ENCODE assay signal across 27 cellular contexts in the genomic region with DNA sequence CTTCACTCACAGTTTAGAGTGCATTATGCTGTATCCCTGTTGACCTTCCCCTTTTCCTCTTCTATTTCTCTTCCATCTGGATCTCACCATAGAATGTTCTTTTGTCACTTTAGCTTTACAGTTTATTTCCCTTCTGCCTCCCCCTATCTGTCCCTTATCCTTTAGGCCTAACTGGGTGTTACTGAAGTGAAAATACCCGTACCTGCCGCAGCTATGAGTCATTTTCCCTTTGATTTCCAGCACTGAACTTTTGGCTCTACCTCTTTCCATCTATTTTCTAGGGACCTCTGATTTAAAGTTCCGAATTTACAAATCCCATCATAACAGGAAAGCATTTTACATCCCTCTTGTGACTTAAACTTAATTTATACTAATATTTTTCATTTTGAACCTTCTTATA. TPM values are rescaled to one million over a fixed set of nuclear protein-coding genes. Genes with fewer than 3 reads are reported as not detected.
DNase-seq lines count a peak whose midpoint lies in the region; ATAC-seq, FAIRE-seq and TF ChIP-seq lines count a peak whose summit lies in the region.
"Had no signal": no experiment of that assay in that cellular context is flagged by ENCODE, and none has a peak within 500 bp of the region (broad histone marks: within the 10 kb centered on the region; RNA-seq: fewer than 3 reads in every experiment).

No MANE protein-coding gene starts in this region.

- no peaks in the 10 kb centered on the region for H3K9me3 Mint-ChIP-seq in Caco-2 (ENCODE audit: unreplicated experiment)
- peaks cover 28% of the 10 kb centered on the region for H3K9me3 Mint-ChIP-seq in nephron progenitor cell
- H3K9me3 Mint-ChIP-seq in glutamatergic neuron (ENCODE audit: unreplicated experiment): peaks cover 2% of the 10 kb centered on the region
- H3K9me3 Mint-ChIP-seq: CD8-positive, alpha-beta memory T cell had no signal

- POLR2A ChIA-PET in Caco-2 (lab: Charles Lee): no interaction called here
- POLR2A ChIA-PET in endothelial cell of umbilical vein (lab: Charles Lee): no interaction called here
- POLR2A ChIA-PET in HepG2 (lab: Yijun Ruan, JAX): no interaction called here

- TF ChIP-seq POLR2A in endothelial cell of umbilical vein (IDR thresholded peaks at IDR 0.05; ENCODE audit: low read depth, low read length) (no peak), HepG2 (IDR thresholded peaks at IDR 0.05; ENCODE audit: insufficient read depth in 1 of 2, low read depth in 2 of 2, low read length in 2 of 2) (no peak)

- H2AFZ ChIP-seq in endothelial cell of umbilical vein (ENCODE audit: low read depth, low read length) (no peak overlapping the region), HepG2 (ENCODE audit: low read length) (no peak overlapping the region)

- H3K27me3 Mint-ChIP-seq in Caco-2 (ENCODE audit: insufficient read depth, unreplicated experiment): no peaks in the 10 kb centered on the region
- peaks cover 3% of the 10 kb centered on the region for H3K27me3 Mint-ChIP-seq in nephron progenitor cell (ENCODE audit: low read depth, poor library complexity)
- H3K27me3 Mint-ChIP-seq in glutamatergic neuron (ENCODE audit: unreplicated experiment): no peaks in the 10 kb centered on the region

- H3K27ac ChIP-seq in RWPE2 (ENCODE audit: poor library complexity, severe bottlenecking) (peak overlapping the region; percentile 28), endothelial cell of umbilical vein (ENCODE audit: insufficient read depth, low read depth, low read length) (no peak overlapping the region), HepG2 (ENCODE audit: extremely low read length, insufficient read depth, low read length) (no peak overlapping the region)
- H3K27ac ChIP-seq: C4-2B, KMS-11, SJSA1 had no signal

- DNase-seq in Caco-2: no peak
- DNase-seq in RWPE2 (ENCODE audit: low spot score): no peak
- DNase-seq in endothelial cell of umbilical vein (ENCODE audit: low read depth, low spot score): peak; percentile 29
- DNase-seq in nephron progenitor cell: no peak
- no peak for DNase-seq in HepG2 (ENCODE audit: low spot score)
- DNase-seq in glutamatergic neuron: no peak
- DNase-seq in medulla oblongata (ENCODE audit: extremely low spot score): no peak
- DNase-seq: CD8-positive, alpha-beta memory T cell; DMS53; GDM1; GOT3; IMR-90; NCI-H1105 treated with DMSO at 0.1 percent for 48 hours; NCI-H2029 treated with DMSO at 0.1 percent for 48 hours; NCI-H2171; NCI-H345; NCI-H524 treated with DMSO at 0.1 percent for 48 hours; NCI-H82 had no signal

- FAIRE-seq in endothelial cell of umbilical vein (lab: Jason Lieb, UNC): no peak
- no peak for FAIRE-seq in HepG2 (lab: Jason Lieb, UNC)
- FAIRE-seq: D721Med, GM18507, HTR-8/SVneo, RCC 7860 had no signal

- WGBS in HepG2 (ENCODE audit: low lambda C conversion rate): 96% methylated on average over 3 of the region's 3 CpGs

- H3K36me3 ChIP-seq in Caco-2 (ENCODE audit: control insufficient read depth, insufficient read depth, low read length) (no peaks in the 10 kb centered on the region; the same call in 1 of the 2 replicates), RWPE2 (ENCODE audit: low read depth) (no peaks in the 10 kb centered on the region), endothelial cell of umbilical vein (ENCODE audit: control insufficient read depth in 2 of 2, extremely low read depth in 1 of 2, insufficient read depth in 2 of 2, low read length in 2 of 2) (no peaks in the 10 kb centered on the region), HepG2 (replicated peaks in 1 of 2; ENCODE audit: control insufficient read depth in 1 of 2, insufficient read depth in 2 of 2, low read length in 2 of 2) (no peaks in the 10 kb centered on the region; a peak in 1 of 5 replicates)

- H3K9me3 ChIP-seq in Caco-2 (no peaks in the 10 kb centered on the region), RWPE2 (ENCODE audit: severe bottlenecking) (peaks cover 8% of the 10 kb centered on the region), endothelial cell of umbilical vein (replicated peaks; ENCODE audit: control insufficient read depth, insufficient read depth, low read length) (no peaks in the 10 kb centered on the region), HepG2 (ENCODE audit: low read length) (peaks cover 4% of the 10 kb centered on the region; the same call in 1 of the 2 replicates)
- H3K9me3 ChIP-seq: SJSA1 had no signal

- in situ Hi-C loops in HepG2 (cut with HindIII; ENCODE audit: extremely low pct_ligation_motif_present, low pct_unique_long_range_greater_than_20kb): no loop called here

- H3K27me3 ChIP-seq in Caco-2 (replicated peaks; ENCODE audit: control insufficient read depth, insufficient read depth, low read length) (no peaks in the 10 kb centered on the region), RWPE2 (ENCODE audit: insufficient read depth, poor library complexity, severe bottlenecking) (no peaks in the 10 kb centered on the region), endothelial cell of umbilical vein (ENCODE audit: control insufficient read depth in 2 of 2, insufficient read depth in 2 of 2, low read length in 2 of 2) (no peaks in the 10 kb centered on the region), HepG2 (ENCODE audit: control insufficient read depth in 1 of 2, insufficient read depth in 2 of 2, low read length in 2 of 2) (no peaks in the 10 kb centered on the region)
- H3K27me3 ChIP-seq: SJSA1 had no signal

- H3K4me1 ChIP-seq in Caco-2 (peaks cover 29% of the 10 kb centered on the region), RWPE2 (ENCODE audit: insufficient read depth, poor library complexity, severe bottlenecking) (peaks cover 9% of the 10 kb centered on the region), endothelial cell of umbilical vein (ENCODE audit: control insufficient read depth, extremely low read depth, insufficient read depth, low read length) (peaks cover 32% of the 10 kb centered on the region), HepG2 (ENCODE audit: insufficient read depth, low read length) (peaks cover 7% of the 10 kb centered on the region; the same call in 1 of the 2 replicates)

- TF ChIP-seq CTCF in Caco-2 (IDR thresholded peaks at IDR 0.05; ENCODE audit: insufficient read depth in 1 of 2, low read depth in 1 of 2, low read length in 1 of 2, severe bottlenecking in 1 of 2, unreplicated experiment in 1 of 2) (no peak), RWPE2 (IDR thresholded peaks at IDR 0.05; ENCODE audit: poor library complexity, severe bottlenecking) (no peak), endothelial cell of umbilical vein (IDR thresholded peaks at IDR 0.05; ENCODE audit: extremely low read depth in 1 of 2, insufficient read depth in 1 of 2, low read depth in 1 of 2, low read length in 2 of 2) (no peak), nephron progenitor cell (IDR thresholded peaks at IDR 0.05) (no peak), HepG2 (CRISPR knock-in tag; IDR thresholded peaks at IDR 0.05) (no peak), glutamatergic neuron (IDR thresholded peaks at IDR 0.05; ENCODE audit: partially characterized antibody, unreplicated experiment) (no peak)

- no peaks in the 10 kb centered on the region for H3K9me1 ChIP-seq in endothelial cell of umbilical vein (replicated peaks; ENCODE audit: control insufficient read depth, extremely low read depth, insufficient read depth, low read length)

- ATAC-seq in RWPE2 (ENCODE audit: low read depth): no peak
- ATAC-seq in HepG2: no peak
- no peak for ATAC-seq in HG02678 (IDR thresholded peaks at IDR 0.05; ENCODE audit: unreplicated experiment)
- ATAC-seq: Right ventricle myocardium inferior had no signal

- H3K36me3 Mint-ChIP-seq in Caco-2 (ENCODE audit: insufficient read depth, unreplicated experiment) (peaks cover 27% of the 10 kb centered on the region), nephron progenitor cell (ENCODE audit: low read depth) (peaks cover 55% of the 10 kb centered on the region), glutamatergic neuron (ENCODE audit: unreplicated experiment) (no peaks in the 10 kb centered on the region)

- intact Hi-C loops in Caco-2 (cut with micrococcal nuclease; ENCODE audit: unreplicated experiment) (no loop called here), endothelial cell of umbilical vein (cut with micrococcal nuclease) (no loop called here), HepG2 (cut with micrococcal nuclease; ENCODE audit: unreplicated experiment) (no loop called here)

- TF ChIP-seq EP300 in HepG2 (IDR thresholded peaks at IDR 0.05; ENCODE audit: low read depth in 2 of 2, low read length in 2 of 2) (no peak), HepG2 (CRISPR knock-in tag; IDR thresholded peaks at IDR 0.05; ENCODE audit: borderline replicate concordance) (no peak)

- no peak for TF ChIP-seq RAD21 in HepG2 (CRISPR knock-in tag; IDR thresholded peaks at IDR 0.05)

- peaks cover 28% of the 10 kb centered on the region for H3K4me1 Mint-ChIP-seq in Caco-2 (ENCODE audit: low read depth, unreplicated experiment)
- peaks cover 5% of the 10 kb centered on the region for H3K4me1 Mint-ChIP-seq in nephron progenitor cell
- no peaks in the 10 kb centered on the region for H3K4me1 Mint-ChIP-seq in glutamatergic neuron (ENCODE audit: low read depth, unreplicated experiment)
- H3K4me1 Mint-ChIP-seq: CD8-positive, alpha-beta memory T cell had no signal

- dilution Hi-C loops in endothelial cell of umbilical vein (cut with MboI; ENCODE audit: extremely low pct_ligation_motif_present, low sequenced_read_pairs): no loop called here

- no peaks in the 10 kb centered on the region for H4K20me1 ChIP-seq in endothelial cell of umbilical vein (replicated peaks; ENCODE audit: control insufficient read depth, extremely low read depth, insufficient read depth, low read length)
- H4K20me1 ChIP-seq in HepG2 (ENCODE audit: insufficient read depth, low read length): no peaks in the 10 kb centered on the region

- no peak overlapping the region for H3K4me3 Mint-ChIP-seq in Caco-2 (ENCODE audit: unreplicated experiment)
- H3K4me3 Mint-ChIP-seq in nephron progenitor cell: no peak overlapping the region
- no peak overlapping the region for H3K4me3 Mint-ChIP-seq in glutamatergic neuron (ENCODE audit: unreplicated experiment)
- H3K4me3 Mint-ChIP-seq: CD8-positive, alpha-beta memory T cell had no signal

- H3K4me2 ChIP-seq in endothelial cell of umbilical vein (ENCODE audit: insufficient read depth, low read length): peak overlapping the region; percentile 43
- no peak overlapping the region for H3K4me2 ChIP-seq in HepG2 (ENCODE audit: low read depth, low read length)
- H3K4me2 ChIP-seq: KMS-11 had no signal

- no peak overlapping the region for H3K4me3 ChIP-seq in Caco-2 (ENCODE audit: low read depth, low read length)
- H3K4me3 ChIP-seq in RWPE2 (ENCODE audit: severe bottlenecking): no peak overlapping the region
- H3K4me3 ChIP-seq in endothelial cell of umbilical vein (replicated peaks in 1 of 3; ENCODE audit: insufficient read depth in 1 of 3, low read depth in 1 of 3, low read length in 3 of 3): no peak overlapping the region
- no peak overlapping the region for H3K4me3 ChIP-seq in HepG2 (replicated peaks in 1 of 3; ENCODE audit: insufficient read depth in 1 of 3, low read depth in 2 of 3, low read length in 3 of 3)
- H3K4me3 ChIP-seq: SJSA1 had no signal

- CTCF ChIA-PET in Caco-2 (lab: Charles Lee): no interaction called here
- CTCF ChIA-PET in endothelial cell of umbilical vein (lab: Charles Lee): interaction anchor here (1.2 kb wide), 1 partner anchor 23 kb away, joined by 3 read pairs; no protein-coding TSS in a partner anchor
- CTCF ChIA-PET in HepG2 (lab: Yijun Ruan, JAX; ENCODE audit: low intra/inter-chr PET ratio, low total read pairs): no interaction called here

- H3K27ac Mint-ChIP-seq in Caco-2 (ENCODE audit: unreplicated experiment) (peak overlapping the region; percentile 29), nephron progenitor cell (peak overlapping the region; percentile 1), glutamatergic neuron (ENCODE audit: unreplicated experiment) (no peak overlapping the region)
- H3K27ac Mint-ChIP-seq: CD8-positive, alpha-beta memory T cell had no signal

- BruUV-seq in Caco-2 (replicated peaks; lab: Mats Ljungman, UMichigan) (no TSS peak), endothelial cell of umbilical vein (replicated peaks; lab: Mats Ljungman, UMichigan) (no TSS peak), HepG2 (replicated peaks; lab: Mats Ljungman, UMichigan) (no TSS peak)

- H3K79me2 ChIP-seq in endothelial cell of umbilical vein (ENCODE audit: control insufficient read depth, insufficient read depth, low read length) (peaks cover 93% of the 10 kb centered on the region), HepG2 (ENCODE audit: insufficient read depth, low read length) (peaks cover 48% of the 10 kb centered on the region)

- no peak overlapping the region for H3K9ac ChIP-seq in endothelial cell of umbilical vein (replicated peaks; ENCODE audit: extremely low read depth, insufficient read depth, low read length)
- H3K9ac ChIP-seq in HepG2 (ENCODE audit: insufficient read depth, low read depth, low read length): no peak overlapping the region
- H3K9ac ChIP-seq: KMS-11 had no signal

RNA-seq across cellular contexts. Expression of gene ITSN1, which starts 19.7 kb away (rescaled TPM):
- total RNA-seq in Caco-2 (2022) (88.5 and 98.4 TPM in 2 replicates), endothelial cell of umbilical vein (86.8 and 91.9 TPM in 2 replicates), HepG2 (2016; rRNA removed; fragmentation: Illumina TruSeq; extraction: Trizol) (20.9 and 26.1 TPM in 2 replicates), glutamatergic neuron (ENCODE audit: unreplicated experiment) (89.1 TPM)
- polyA plus RNA-seq in endothelial cell of umbilical vein (62.1 and 72.2 TPM in 2 replicates), HepG2 (2011; rRNA removed) (32.2 and 33.8 TPM in 2 replicates)
- 86.0 and 94.1 TPM in 2 replicates for polyA plus RNA-seq in endothelial cell of umbilical vein (2011; cell fraction: cytosol; rRNA removed)
- 317 and 318 TPM in 2 replicates for polyA plus RNA-seq in endothelial cell of umbilical vein (2011; cell fraction: nucleus; rRNA removed)
- polyA plus RNA-seq in endothelial cell of umbilical vein (2012): 76.2 and 79.8 TPM in 2 replicates
- 140 TPM in 2 replicates for polyA minus RNA-seq in endothelial cell of umbilical vein
- polyA minus RNA-seq in endothelial cell of umbilical vein (2011; cell fraction: cytosol; rRNA and poly(A)+ RNA removed): 47.3 TPM
- 171 and 174 TPM in 2 replicates for polyA minus RNA-seq in endothelial cell of umbilical vein (2011; cell fraction: nucleus; rRNA and poly(A)+ RNA removed)
- 7.4 and 8.4 TPM in 2 replicates for total RNA-seq in HepG2 (2016; cell fraction: cytosol; rRNA removed; fragmentation: Illumina TruSeq; extraction: Trizol; ENCODE audit: low read depth)
- 19.4 and 27.9 TPM in 2 replicates for total RNA-seq in HepG2 (2016; cell fraction: insoluble cytoplasmic fraction; rRNA removed; fragmentation: Illumina TruSeq; extraction: Trizol)
- total RNA-seq in HepG2 (2016; cell fraction: membrane; rRNA removed; fragmentation: Illumina TruSeq; extraction: Trizol): 12.5 and 13.9 TPM in 2 replicates
- total RNA-seq in HepG2 (2016; cell fraction: nucleus; rRNA removed; fragmentation: Illumina TruSeq; extraction: Trizol): 28.9 and 34.6 TPM in 2 replicates
- 17.7 and 19.5 TPM in 2 replicates for polyA plus RNA-seq in HepG2 (2011; cell fraction: cytosol; rRNA removed)
- polyA plus RNA-seq in HepG2 (2011; cell fraction: nucleus; rRNA removed): 77.2 and 113 TPM in 2 replicates
- polyA plus RNA-seq in HepG2 (2012): 17.9 and 21.0 TPM in 2 replicates
- 2.1 and 2.2 TPM in 2 replicates for polyA plus RNA-seq in HepG2 (2016; cell fraction: cytosol; fragmentation: Illumina TruSeq; extraction: Trizol; ENCODE audit: low read depth)
- polyA plus RNA-seq in HepG2 (2016; cell fraction: insoluble cytoplasmic fraction; fragmentation: Illumina TruSeq; extraction: Trizol; ENCODE audit: low read depth): 19.9 and 26.2 TPM in 2 replicates
- 5.9 and 7.6 TPM in 2 replicates for polyA plus RNA-seq in HepG2 (2016; cell fraction: membrane; fragmentation: Illumina TruSeq; extraction: Trizol; ENCODE audit: low read depth)
- 54.1 and 57.5 TPM in 2 replicates for polyA plus RNA-seq in HepG2 (2016; cell fraction: nucleus; fragmentation: Illumina TruSeq; extraction: Trizol; ENCODE audit: insufficient read depth, low read depth)
- 30.7 and 84.5 TPM in 2 replicates for polyA minus RNA-seq in HepG2 (2011; rRNA and poly(A)+ RNA removed; ENCODE audit: low replicate concordance)
- 12.0 and 17.5 TPM in 2 replicates for polyA minus RNA-seq in HepG2 (2011; cell fraction: cytosol; rRNA and poly(A)+ RNA removed)
- polyA minus RNA-seq in HepG2 (2011; cell fraction: nucleus; rRNA and poly(A)+ RNA removed): 48.5 and 64.6 TPM in 2 replicates

RNA-seq across cellular contexts. Expression of gene CRYZL1, which starts 20.5 kb away (rescaled TPM):
- total RNA-seq in Caco-2 (2022) (26.6 and 29.1 TPM in 2 replicates), endothelial cell of umbilical vein (41.1 and 42.1 TPM in 2 replicates), HepG2 (2016; rRNA removed; fragmentation: Illumina TruSeq; extraction: Trizol) (20.3 and 25.9 TPM in 2 replicates), glutamatergic neuron (ENCODE audit: unreplicated experiment) (50.3 TPM)
- polyA plus RNA-seq in endothelial cell of umbilical vein (20.7 and 26.4 TPM in 2 replicates), HepG2 (2011; rRNA removed) (27.7 and 29.9 TPM in 2 replicates)
- 30.0 and 36.2 TPM in 2 replicates for polyA plus RNA-seq in endothelial cell of umbilical vein (2011; cell fraction: cytosol; rRNA removed)
- 86.2 and 112 TPM in 2 replicates for polyA plus RNA-seq in endothelial cell of umbilical vein (2011; cell fraction: nucleus; rRNA removed)
- 36.4 and 43.2 TPM in 2 replicates for polyA plus RNA-seq in endothelial cell of umbilical vein (2012)
- polyA minus RNA-seq in endothelial cell of umbilical vein: 48.5 and 54.1 TPM in 2 replicates
- 11.7 TPM for polyA minus RNA-seq in endothelial cell of umbilical vein (2011; cell fraction: cytosol; rRNA and poly(A)+ RNA removed)
- polyA minus RNA-seq in endothelial cell of umbilical vein (2011; cell fraction: nucleus; rRNA and poly(A)+ RNA removed): 54.9 and 75.3 TPM in 2 replicates
- total RNA-seq in HepG2 (2016; cell fraction: cytosol; rRNA removed; fragmentation: Illumina TruSeq; extraction: Trizol; ENCODE audit: low read depth): 5.2 and 7.4 TPM in 2 replicates
- 16.8 and 18.9 TPM in 2 replicates for total RNA-seq in HepG2 (2016; cell fraction: insoluble cytoplasmic fraction; rRNA removed; fragmentation: Illumina TruSeq; extraction: Trizol)
- total RNA-seq in HepG2 (2016; cell fraction: membrane; rRNA removed; fragmentation: Illumina TruSeq; extraction: Trizol): 8.0 and 10.8 TPM in 2 replicates
- total RNA-seq in HepG2 (2016; cell fraction: nucleus; rRNA removed; fragmentation: Illumina TruSeq; extraction: Trizol): 21.2 and 22.0 TPM in 2 replicates
- 7.0 and 10.2 TPM in 2 replicates for polyA plus RNA-seq in HepG2 (2011; cell fraction: cytosol; rRNA removed)
- 39.4 and 46.1 TPM in 2 replicates for polyA plus RNA-seq in HepG2 (2011; cell fraction: nucleus; rRNA removed)
- 19.7 and 20.7 TPM in 2 replicates for polyA plus RNA-seq in HepG2 (2012)
- 5.9 and 7.3 TPM in 2 replicates for polyA plus RNA-seq in HepG2 (2016; cell fraction: cytosol; fragmentation: Illumina TruSeq; extraction: Trizol; ENCODE audit: low read depth)
- 21.3 and 22.3 TPM in 2 replicates for polyA plus RNA-seq in HepG2 (2016; cell fraction: insoluble cytoplasmic fraction; fragmentation: Illumina TruSeq; extraction: Trizol; ENCODE audit: low read depth)
- polyA plus RNA-seq in HepG2 (2016; cell fraction: membrane; fragmentation: Illumina TruSeq; extraction: Trizol; ENCODE audit: low read depth): 5.9 and 6.0 TPM in 2 replicates
- 28.2 and 41.4 TPM in 2 replicates for polyA plus RNA-seq in HepG2 (2016; cell fraction: nucleus; fragmentation: Illumina TruSeq; extraction: Trizol; ENCODE audit: insufficient read depth, low read depth)
- polyA minus RNA-seq in HepG2 (2011; rRNA and poly(A)+ RNA removed; ENCODE audit: low replicate concordance): 6.0 and 23.4 TPM in 2 replicates
- 5.8 and 7.4 TPM in 2 replicates for polyA minus RNA-seq in HepG2 (2011; cell fraction: cytosol; rRNA and poly(A)+ RNA removed)
- 58.7 and 70.7 TPM in 2 replicates for polyA minus RNA-seq in HepG2 (2011; cell fraction: nucleus; rRNA and poly(A)+ RNA removed)
